Comparison of ENCODE assay signal across 25 cellular contexts in the genomic region with DNA sequence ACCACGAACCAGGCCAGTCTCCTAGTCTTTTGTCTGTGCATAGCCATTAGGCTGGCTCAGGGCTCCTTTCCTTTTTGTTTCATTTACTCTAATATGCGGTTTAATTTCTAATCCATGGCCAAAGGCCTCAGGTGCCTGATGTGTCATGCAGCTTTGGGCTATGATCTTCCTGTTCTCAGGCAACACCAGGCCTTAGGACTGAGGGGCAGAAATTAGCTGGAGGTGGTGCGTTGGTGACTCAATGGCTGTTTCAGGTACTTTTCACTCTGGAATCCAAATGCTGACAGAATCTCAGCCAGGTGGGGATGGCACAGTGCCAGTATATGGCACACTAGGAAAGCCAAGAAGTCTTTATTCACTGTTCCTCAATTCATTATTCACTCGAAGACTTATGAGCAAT.
"Had no signal": no experiment of that assay in that cellular context is flagged by ENCODE, and none has a peak within 500 bp of the region (broad histone marks: within the 10 kb centered on the region; RNA-seq: fewer than 3 reads in every experiment).

No MANE protein-coding gene starts in this region.

- DNase-seq: activated B cell treated with CpG ODN at 0.5 μM for 24 hours; activated CD4-positive, alpha-beta T cell treated with anti-CD3 and anti-CD28 coated beads for 1 hour; activated CD4-positive, alpha-beta T cell treated with anti-CD3 and anti-CD28 coated beads, Interleukin-2, amount 10 ng/mL, durations not matched to agents 24 days and 14 days; activated CD4-positive, alpha-beta T cell treated with anti-CD3 and anti-CD28 coated beads, Interleukin-2, amount 50 U/mL, for 48 hours; activated effector memory CD4-positive, alpha-beta T cell treated with anti-CD3 and anti-CD28 coated beads, Interleukin-2, amount 50 U/mL, for 16 hours; activated naive CD4-positive, alpha-beta T cell treated with Interleukin-2 at 50 U/mL for 16 hours; activated naive CD8-positive, alpha-beta T cell treated with anti-CD3 and anti-CD28 coated beads, Interleukin-2, amount 50 U/mL, for 24 hours; activated T-cell treated with anti-CD3 and anti-CD28 coated beads, Interleukin-2, amount 50 U/mL, for 4 hours; amniotic stem cell; body of pancreas; cerebellar nuclear complex; Karpas-422; NCI-H1105 treated with DMSO at 0.1 percent for 48 hours; NCI-H1436 treated with DMSO at 0.1 percent for 48 hours; NCI-H187; NCI-H2081; NCI-H2171 treated with DMSO at 0.1 percent for 48 hours; NCI-H226; Peyer's patch; T-cell; T-helper 2 cell; T1000 had no signal

- H3K36me3 ChIP-seq: ascending aorta, cardiac muscle cell, Peyer's patch had no signal

- H3K27ac ChIP-seq: ascending aorta, body of pancreas, cardiac muscle cell, Peyer's patch, SK-N-MC had no signal

- H3K4me3 ChIP-seq: ascending aorta, body of pancreas, cardiac muscle cell, Peyer's patch, SK-N-MC had no signal

- H3K27me3 ChIP-seq: ascending aorta, body of pancreas, Peyer's patch had no signal

- H3K9me3 ChIP-seq: ascending aorta, body of pancreas, Peyer's patch had no signal

- H3K4me1 ChIP-seq: ascending aorta, body of pancreas, Peyer's patch had no signal
